Comparison of ENCODE assay signal across 14 cellular contexts in the genomic region with DNA sequence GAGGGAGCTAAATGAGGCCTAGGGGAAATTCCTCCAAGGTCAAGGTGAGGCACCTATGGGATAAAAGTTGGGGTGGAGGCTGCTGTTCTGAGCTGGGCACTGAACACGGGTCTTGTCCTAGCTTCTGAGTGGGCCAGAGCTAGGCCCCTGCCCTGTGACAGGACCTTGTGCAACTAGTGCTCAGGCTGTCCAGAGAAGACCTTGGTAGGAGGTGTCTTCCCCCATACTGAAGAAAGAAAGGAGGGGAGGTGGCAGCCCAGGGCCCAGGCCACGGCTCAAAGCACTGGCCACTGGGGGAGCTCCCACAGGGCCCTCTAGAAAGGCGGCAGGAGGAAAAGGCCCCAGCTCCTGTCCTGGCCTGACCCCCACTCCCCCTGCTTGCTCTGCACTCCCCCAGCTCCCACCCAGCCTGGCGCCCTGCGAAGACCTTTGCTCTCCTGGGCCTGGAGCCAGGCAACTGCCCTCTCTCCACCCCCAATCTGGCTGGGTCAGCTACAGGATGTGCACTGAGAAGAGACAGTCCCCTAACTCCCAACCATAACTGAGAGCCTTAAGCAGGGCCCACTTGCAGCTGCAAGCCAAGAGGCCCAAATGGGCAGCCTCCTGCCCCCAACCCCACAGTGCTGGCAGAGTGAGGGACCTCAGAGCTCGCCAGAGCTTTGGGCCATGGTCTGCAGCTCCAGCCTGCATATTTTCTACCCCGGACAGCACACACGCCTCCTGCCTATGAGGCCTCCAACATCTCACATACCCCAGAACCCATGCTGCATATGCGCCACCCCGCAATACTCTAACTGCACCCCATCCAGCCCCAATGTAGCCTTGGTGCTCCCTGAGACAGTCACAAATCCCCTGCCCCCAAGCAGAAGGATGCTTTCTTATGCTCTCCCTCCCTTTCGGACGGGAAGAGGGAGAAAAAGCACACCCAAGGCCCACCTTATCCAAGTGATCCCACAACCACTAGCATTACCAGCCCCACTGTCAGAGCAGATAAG. TPM values are rescaled to one million over a fixed set of nuclear protein-coding genes. Genes with fewer than 3 reads are reported as not detected.
DNase-seq lines count a peak whose midpoint lies in the region; ATAC-seq and TF ChIP-seq lines count a peak whose summit lies in the region.
"Had no signal": no experiment of that assay in that cellular context is flagged by ENCODE, and none has a peak within 500 bp of the region (broad histone marks: within the 10 kb centered on the region; RNA-seq: fewer than 3 reads in every experiment).

No MANE protein-coding gene starts in this region.

- no peak overlapping the region for H3K9ac ChIP-seq in mammary epithelial cell (ENCODE audit: insufficient read depth, low read length)

- H4K20me1 ChIP-seq in mammary epithelial cell (ENCODE audit: insufficient read depth, low read length) (no peaks in the 10 kb centered on the region), osteoblast (ENCODE audit: insufficient read depth, low read length) (peaks cover 76% of the 10 kb centered on the region)

- H3K36me3 ChIP-seq in breast epithelium = no peaks in the 10 kb centered on the region
- H3K36me3 ChIP-seq in mammary epithelial cell (ENCODE audit: insufficient read depth, low read length) = peaks cover 5% of the 10 kb centered on the region
- peaks cover 12% of the 10 kb centered on the region for H3K36me3 ChIP-seq in left ventricle myocardium inferior
- H3K36me3 ChIP-seq in osteoblast (ENCODE audit: insufficient read depth, low read length) = peaks cover 3% of the 10 kb centered on the region

- CTCF ChIA-PET in mammary epithelial cell (lab: Charles Lee; ENCODE audit: low non-redundant PET) = no interaction called here

- H3K4me3 ChIP-seq in breast epithelium = no peak overlapping the region
- no peak overlapping the region for H3K4me3 ChIP-seq in mammary epithelial cell (replicated peaks in 1 of 3; ENCODE audit: insufficient read depth in 1 of 3, low read depth in 2 of 3, low read length in 3 of 3)
- H3K4me3 ChIP-seq in left ventricle myocardium inferior = peak overlapping the region; percentile 7
- no peak overlapping the region for H3K4me3 ChIP-seq in osteoblast (ENCODE audit: insufficient read depth, low read length)
- H3K4me3 ChIP-seq: SK-N-MC had no signal

- no peak overlapping the region for H3K4me2 ChIP-seq in mammary epithelial cell (ENCODE audit: insufficient read depth, low read depth, low read length)
- no peak overlapping the region for H3K4me2 ChIP-seq in osteoblast (ENCODE audit: insufficient read depth, low read length)

- TF ChIP-seq CTCF in breast epithelium (IDR thresholded peaks at IDR 0.05) (no peak), mammary epithelial cell (conservative IDR thresholded peaks at IDR 0.05 in 1 of 2, IDR thresholded peaks at IDR 0.05 in 1 of 2; ENCODE audit: extremely low read depth in 1 of 2, insufficient read depth in 1 of 2, low read depth in 1 of 2, low read length in 2 of 2) (no peak), left ventricle myocardium inferior (IDR thresholded peaks at IDR 0.05; ENCODE audit: borderline replicate concordance) (peak; percentile 13), osteoblast (IDR thresholded peaks at IDR 0.05; ENCODE audit: extremely low read depth, low read depth, low read length) (no peak)

- BruUV-seq in mammary epithelial cell (replicated peaks; lab: Mats Ljungman, UMichigan) = no TSS peak

- intact Hi-C loops in breast epithelium (cut with DNase I; ENCODE audit: low total_unique reads) = no loop called here
- intact Hi-C loops in mammary epithelial cell (cut with micrococcal nuclease) = no loop called here
- intact Hi-C loops in left ventricle myocardium inferior (cut with micrococcal nuclease) = no loop called here

- DNase-seq in breast epithelium (ENCODE audit: low spot score in 2 of 2) (no peak), mammary epithelial cell (no peak), left ventricle myocardium inferior (peak; percentile 63), osteoblast (ENCODE audit: insufficient read length, low spot score, missing footprints) (peak; percentile 91), NCI-H2171 (lab: John Stamatoyannopoulos, UW) (no peak), GOT3 (lab: John Stamatoyannopoulos, UW) (no peak), KBM-7 (no peak)
- DNase-seq: activated CD4-positive, alpha-beta T cell treated with anti-CD3 and anti-CD28 coated beads for 1 hour; DMS153; NCI-H1417; NCI-H69; stimulated activated CD4-positive, alpha-beta T cell treated with anti-CD3 and anti-CD28 coated beads, Interleukin-1b, Interleukin-23, amount 100 ng/mL, for 48 hours had no signal

- TF ChIP-seq POLR2A in breast epithelium (IDR thresholded peaks at IDR 0.05) = no peak

- no peaks in the 10 kb centered on the region for H3K27me3 ChIP-seq in breast epithelium
- no peaks in the 10 kb centered on the region for H3K27me3 ChIP-seq in mammary epithelial cell (ENCODE audit: insufficient read depth, low read length)
- no peaks in the 10 kb centered on the region for H3K27me3 ChIP-seq in left ventricle myocardium inferior (ENCODE audit: low read depth)
- no peaks in the 10 kb centered on the region for H3K27me3 ChIP-seq in osteoblast (ENCODE audit: insufficient read depth, low read length)

- peaks cover 20% of the 10 kb centered on the region for H3K79me2 ChIP-seq in mammary epithelial cell (ENCODE audit: insufficient read depth, low read length)
- H3K79me2 ChIP-seq in osteoblast (ENCODE audit: insufficient read depth, low read length) = peaks cover 80% of the 10 kb centered on the region

- ATAC-seq in HG03565 (IDR thresholded peaks at IDR 0.05; ENCODE audit: unreplicated experiment) = no peak

- H3K27ac ChIP-seq in breast epithelium (peak overlapping the region; percentile 65 to 68), mammary epithelial cell (ENCODE audit: insufficient read depth, low read depth, low read length) (no peak overlapping the region), left ventricle myocardium inferior (replicated peaks) (peak overlapping the region; percentile 76), osteoblast (ENCODE audit: low read depth, low read length) (no peak overlapping the region)
- H3K27ac ChIP-seq: SK-N-MC had no signal

- in situ Hi-C loops in mammary epithelial cell (cut with MboI; ENCODE audit: low sequenced_read_pairs in 2 of 2) (no loop called here), KBM-7 (cut with MboI; ENCODE audit: low pct_unique_long_range_greater_than_20kb, low sequenced_read_pairs) (no loop called here)

- H3K9me3 ChIP-seq in breast epithelium (no peaks in the 10 kb centered on the region), mammary epithelial cell (replicated peaks; ENCODE audit: insufficient read depth, low read length) (no peaks in the 10 kb centered on the region), left ventricle myocardium inferior (replicated peaks) (no peaks in the 10 kb centered on the region), osteoblast (ENCODE audit: low read depth, low read length) (no peaks in the 10 kb centered on the region)

- dilution Hi-C loops in mammary epithelial cell (cut with HindIII; ENCODE audit: low sequenced_read_pairs) = loop anchor here (5.0 kb wide), 1 partner anchor 51 kb away; no protein-coding TSS in a partner anchor

- H2AFZ ChIP-seq in mammary epithelial cell (ENCODE audit: low read depth, low read length) (no peak overlapping the region), osteoblast (ENCODE audit: low read length) (no peak overlapping the region)

- WGBS in mammary epithelial cell (ENCODE audit: low coverage, missing lambda C conversion rate) = 87% methylated on average over 6 of the region's 12 CpGs

- H3K4me1 ChIP-seq in breast epithelium (peaks cover 28 to 61% of the 10 kb centered on the region in 2 donors), mammary epithelial cell (ENCODE audit: insufficient read depth, low read length) (no peaks in the 10 kb centered on the region), left ventricle myocardium inferior (peaks cover 100% of the 10 kb centered on the region), osteoblast (ENCODE audit: insufficient read depth, low read length) (peaks cover 41% of the 10 kb centered on the region)

RNA-seq across cellular contexts. Expression of a gene that starts 15.3 kb away (rescaled TPM):
- total RNA-seq in breast epithelium = 10 to 100 TPM in 2 of 3 donors, under 1 TPM in 1; 0.32 to 66.9 (median 10.2) TPM
- 1 to 10 TPM in 1 of 2 donors, under 1 TPM in 1; 0.56 to 1.8 TPM for total RNA-seq in mammary epithelial cell
- polyA plus RNA-seq in mammary epithelial cell = 1.00 TPM
- not detected for polyA minus RNA-seq in mammary epithelial cell
- 0.99 TPM for total RNA-seq in left ventricle myocardium inferior
- total RNA-seq in osteoblast = not detected in 2 replicates

RNA-seq across cellular contexts. Expression of a gene that starts 29.9 kb away (rescaled TPM):
- 10 to 100 TPM; 17.4 to 20.3 (median 19.3) TPM for total RNA-seq in breast epithelium
- total RNA-seq in mammary epithelial cell = 1 to 10 TPM; 5.3 to 6.3 TPM
- polyA plus RNA-seq in mammary epithelial cell = 2.4 TPM
- 0.88 TPM for polyA minus RNA-seq in mammary epithelial cell
- total RNA-seq in left ventricle myocardium inferior = 2.9 TPM
- 9.0 and 13.3 TPM in 2 replicates for total RNA-seq in osteoblast

RNA-seq across cellular contexts. Expression of a gene that starts 34.7 kb away (rescaled TPM):
- total RNA-seq in breast epithelium (100 to 1,000 TPM; 101 to 122 (median 104) TPM), mammary epithelial cell (100 to 1,000 TPM in 1 of 2 donors, 10 to 100 TPM in 1; 93.3 to 124 TPM), left ventricle myocardium inferior (65.8 TPM), osteoblast (146 and 158 TPM in 2 replicates)
- polyA plus RNA-seq in mammary epithelial cell = 268 TPM
- polyA minus RNA-seq in mammary epithelial cell = 279 TPM

RNA-seq across cellular contexts. Expression of a gene that starts 37.1 kb away (rescaled TPM):
- total RNA-seq in breast epithelium (not detected), mammary epithelial cell (not detected), left ventricle myocardium inferior (not detected), osteoblast (not detected in 2 replicates)
- polyA plus RNA-seq in mammary epithelial cell = not detected
- not detected for polyA minus RNA-seq in mammary epithelial cell

RNA-seq across cellular contexts. Expression of a gene that starts 52.9 kb away (rescaled TPM):
- total RNA-seq in breast epithelium = 1 to 10 TPM; 1.3 to 6.9 (median 3.6) TPM
- not detected for total RNA-seq in mammary epithelial cell
- 0.14 TPM for polyA plus RNA-seq in mammary epithelial cell
- polyA minus RNA-seq in mammary epithelial cell = not detected
- 15.5 TPM for total RNA-seq in left ventricle myocardium inferior
- total RNA-seq in osteoblast = 0.59 and 0.72 TPM in 2 replicates

Comparison
In these comparisons a context has a peak if more than half of its experiments do, and no peak if none do; other contexts are left out.
1. H3K27ac ChIP-seq: peak in breast epithelium (2 of 2) and left ventricle myocardium inferior (single experiment); none in mammary epithelial cell (single experiment) and osteoblast (single experiment).
2. DNase-seq: peak in left ventricle myocardium inferior (single experiment) and osteoblast (single experiment); none in breast epithelium (0 of 2), mammary epithelial cell (single experiment), NCI-H2171 (single experiment), GOT3 (single experiment) and KBM-7 (single experiment).